8 cellular contexts compared by ENCODE assay signal in genomic region chr10:121974019-121974534, GRCh38. TPM values are rescaled to one million over a fixed set of nuclear protein-coding genes. Genes with fewer than 3 reads are reported as not detected.
DNase-seq lines count a peak whose midpoint lies in the region; ATAC-seq and TF ChIP-seq lines count a peak whose summit lies in the region.

No MANE protein-coding gene starts in this region.

- DNase-seq in NAMALWA (ENCODE audit: low spot score) (peak; percentile 58), ovary (no peak), Ammon's horn (ENCODE audit: low spot score) (no peak)
- no peak for DNase-seq in activated CD4-positive, CD25-positive, alpha-beta regulatory T cell treated with anti-CD3 and anti-CD28 coated beads, Interleukin-2, amount 50 U/mL, for 72 hours
- no peak for DNase-seq in activated CD8-positive, alpha-beta memory T cell treated with anti-CD3 and anti-CD28 coated beads for 24 hours

- H3K4me1 ChIP-seq in endocrine pancreas (ENCODE audit: control insufficient read depth, insufficient read depth, low read length) (peaks cover 7% of the 10 kb centered on the region), ovary (ENCODE audit: insufficient read depth) (peaks cover 7% of the 10 kb centered on the region)

- peak overlapping the region; percentile 97 for H3K27ac ChIP-seq in 22Rv1
- peak overlapping the region; percentile 92 to 93 for H3K27ac ChIP-seq in ovary

- 5 to 6% (median 6%) methylated on average over 21 of the region's 21 CpGs for WGBS in ovary, 3 donors

- ATAC-seq in GM19351 (IDR thresholded peaks at IDR 0.05; ENCODE audit: unreplicated experiment), result peak; percentile 26

- no peak for TF ChIP-seq POLR2A in ovary (IDR thresholded peaks at IDR 0.05)

- H3K9ac ChIP-seq in endocrine pancreas (ENCODE audit: control insufficient read depth, insufficient read depth, low read length), result peak overlapping the region; percentile 80

- H3K9me3 ChIP-seq in endocrine pancreas (ENCODE audit: control insufficient read depth, low read length) (no peaks in the 10 kb centered on the region), ovary (no peaks in the 10 kb centered on the region)

- TF ChIP-seq CTCF in 22Rv1 (IDR thresholded peaks at IDR 0.05) (no peak), ovary (IDR thresholded peaks at IDR 0.05) (peak in 1 of 3 donors; percentile 9)

- H3K4me3 ChIP-seq in endocrine pancreas (ENCODE audit: control insufficient read depth, insufficient read depth, low read length) (peak overlapping the region; percentile 50), ovary (peak overlapping the region; percentile 80)

- TF ChIP-seq EP300 in ovary (IDR thresholded peaks at IDR 0.05), result no peak

- intact Hi-C loops in ovary (cut with DNase I), result loop anchor here in 1 of 4 donors (10.0 kb wide), 1 partner anchor 141 kb away; no protein-coding TSS in a partner anchor

- H3K27me3 ChIP-seq in endocrine pancreas (ENCODE audit: control insufficient read depth, insufficient read depth, low read length) (no peaks in the 10 kb centered on the region), ovary (no peaks in the 10 kb centered on the region)

- H3K36me3 ChIP-seq in endocrine pancreas (ENCODE audit: control insufficient read depth, insufficient read depth, low read length) (no peaks in the 10 kb centered on the region), ovary (no peaks in the 10 kb centered on the region)

RNA-seq across cellular contexts. Expression of gene NSMCE4A, which starts 0.9 kb away (rescaled TPM):
- total RNA-seq in ovary, result 10 to 100 TPM; 34.1 to 71.4 (median 41.2) TPM
- polyA plus RNA-seq in ovary, result 10 to 100 TPM; 45.4 to 47.2 TPM

RNA-seq across cellular contexts. Expression of gene TACC2, which starts 14.9 kb away (rescaled TPM):
- total RNA-seq in ovary, result 10 to 100 TPM in 5 of 7 donors, 1 to 10 TPM in 2; 7.2 to 66.4 (median 14.2) TPM
- polyA plus RNA-seq in ovary, result 10 to 100 TPM in 1 of 2 donors, 1 to 10 TPM in 1; 6.1 to 28.3 TPM

RNA-seq across cellular contexts. Expression of gene ATE1, which starts 46.2 kb away (rescaled TPM):
- total RNA-seq in ovary, result 10 to 100 TPM; 19.0 to 36.6 (median 35.1) TPM
- polyA plus RNA-seq in ovary, result 10 to 100 TPM in 1 of 2 donors, 1 to 10 TPM in 1; 8.9 to 16.0 TPM
